23 cellular contexts compared by ENCODE assay signal in genomic region chr2:36587091-36587490, GRCh38.
"Had no signal": no experiment of that assay in that cellular context is flagged by ENCODE, and none has a peak within 500 bp of the region (broad histone marks: within the 10 kb centered on the region; RNA-seq: fewer than 3 reads in every experiment).

No MANE protein-coding gene starts in this region.

- H3K27me3 ChIP-seq: adrenal gland, esophagus muscularis mucosa, foreskin keratinocyte, neutrophil, sigmoid colon, tibial artery had no signal

- H3K79me2 ChIP-seq: parathyroid adenoma had no signal

- H2AFZ ChIP-seq: parathyroid adenoma had no signal

- FAIRE-seq: endothelial cell of umbilical vein had no signal

- H3K27ac ChIP-seq: adrenal gland, foreskin keratinocyte, neutrophil, parathyroid adenoma, sigmoid colon, tibial artery, WERI-Rb-1 had no signal

- H3K4me3 ChIP-seq: adrenal gland, esophagus muscularis mucosa, sigmoid colon, tibial artery had no signal

- ATAC-seq: foreskin keratinocyte; left colon; natural killer cell treated with Interleukin-12 subunit alpha and Interleukin-12 subunit beta and Interleukin-15 and Interleukin-18, amount 100 ng/mL, for 72 hours had no signal

- H3K9ac ChIP-seq: parathyroid adenoma had no signal

- H3K4me1 ChIP-seq: foreskin keratinocyte, parathyroid adenoma had no signal

- H3K9me3 ChIP-seq: adrenal gland, esophagus muscularis mucosa, neutrophil, sigmoid colon, tibial artery had no signal

- DNase-seq: activated CD4-positive, alpha-beta T cell treated with anti-CD3 and anti-CD28 coated beads, Interleukin-2, amount 50 U/mL, for 4 hours; activated gamma-delta T cell; activated T-cell treated with anti-CD3 and anti-CD28 coated beads, Interleukin-2, amount 50 U/mL, for 72 hours; adrenal gland; dermis blood vessel endothelial cell; effector memory CD4-positive, alpha-beta T cell; foreskin keratinocyte; glutamatergic neuron; hypothalamus; islet precursor cell; left colon; sigmoid colon; stimulated activated CD4-positive, alpha-beta T cell treated with anti-CD3 and anti-CD28 coated beads, Interleukin-12 subunit alpha, Interleukin-12 subunit beta, amount 100 ng/mL, for 4 hours; stimulated activated CD4-positive, alpha-beta T cell treated with anti-CD3 and anti-CD28 coated beads, Interleukin-1b, Interleukin-23, amount 100 ng/mL, for 48 hours; stimulated activated CD8-positive, alpha-beta memory T cell treated with anti-CD3 and anti-CD28 coated beads, Interleukin-4, amount 100 ng/mL, for 48 hours; stimulated activated naive CD4-positive, alpha-beta T cell; tibial artery; WERI-Rb-1 had no signal
